15 cellular contexts compared by ENCODE assay signal in genomic region chr1:39385067-39385988, GRCh38.
DNase-seq lines count a peak whose midpoint lies in the region; ATAC-seq, FAIRE-seq and TF ChIP-seq lines count a peak whose summit lies in the region.
"Had no signal": no experiment of that assay in that cellular context is flagged by ENCODE, and none has a peak within 500 bp of the region (broad histone marks: within the 10 kb centered on the region; RNA-seq: fewer than 3 reads in every experiment).

No MANE protein-coding gene starts in this region.

- H3K4me2 ChIP-seq in K562 (ENCODE audit: insufficient read depth, low read length) (peak overlapping the region; percentile 55), osteoblast (ENCODE audit: insufficient read depth, low read length) (no peak overlapping the region)
- H3K4me2 ChIP-seq: A549 had no signal

- no peaks in the 10 kb centered on the region for H4K20me1 ChIP-seq in K562 (replicated peaks; ENCODE audit: control insufficient read depth, insufficient read depth, low read length)
- no peaks in the 10 kb centered on the region for H4K20me1 ChIP-seq in osteoblast (ENCODE audit: insufficient read depth, low read length)

- ATAC-seq in activated T-cell treated with anti-CD3 and anti-CD28 coated beads, Interleukin-2, amount 50 U/mL, for 72 hours (replicated peaks in 1 of 2), result no peak
- peak; percentile 87 for ATAC-seq in K562
- ATAC-seq: A549, SK-N-SH treated with all-trans-retinoic acid at 6 μM for 48 hours had no signal

- CTCF ChIA-PET in K562 (lab: Yijun Ruan, JAX; ENCODE audit: low intra/inter-chr PET ratio), result no interaction called here

- H3K4me1 Mint-ChIP-seq in activated T-cell treated with anti-CD3 and anti-CD28 coated beads, Interleukin-2, amount 50 U/mL, for 72 hours (ENCODE audit: low read depth), result peaks cover 6% of the 10 kb centered on the region
- H3K4me1 Mint-ChIP-seq: activated B cell treated with CpG ODN at 0.5 μM for 24 hours had no signal

- H3K27ac ChIP-seq in K562 (ENCODE audit: extremely low read depth, low read depth, low read length), result peak overlapping the region; percentile 69
- peak overlapping the region; percentile 23 to 79 for H3K27ac ChIP-seq in right atrium auricular region
- peak overlapping the region; percentile 68 for H3K27ac ChIP-seq in subcutaneous abdominal adipose tissue (ENCODE audit: low read depth, low read length)
- H3K27ac ChIP-seq in osteoblast (ENCODE audit: low read depth, low read length), result no peak overlapping the region
- H3K27ac ChIP-seq: suprapubic skin had no signal

- H3K4me1 ChIP-seq in K562 (replicated peaks in 1 of 2; ENCODE audit: control insufficient read depth in 2 of 2, insufficient read depth in 2 of 2, low read length in 2 of 2) (peaks cover 22 to 41% of the 10 kb centered on the region in 2 experiments), right atrium auricular region (peaks cover 0 to 22% of the 10 kb centered on the region in 2 donors), subcutaneous abdominal adipose tissue (ENCODE audit: control insufficient read depth in 5 of 5, insufficient read depth in 5 of 5, low read length in 5 of 5) (peaks cover 0 to 21% (median 4%) of the 10 kb centered on the region in 5 donors), osteoblast (ENCODE audit: insufficient read depth, low read length) (peaks cover 18% of the 10 kb centered on the region)
- H3K4me1 ChIP-seq: suprapubic skin had no signal

- no peaks in the 10 kb centered on the region for H3K9me1 ChIP-seq in K562 (ENCODE audit: control insufficient read depth, insufficient read depth, low read length)

- no peaks in the 10 kb centered on the region for H3K27me3 Mint-ChIP-seq in activated T-cell treated with anti-CD3 and anti-CD28 coated beads, Interleukin-2, amount 50 U/mL, for 72 hours (ENCODE audit: low read depth)
- H3K27me3 Mint-ChIP-seq: activated B cell treated with CpG ODN at 0.5 μM for 24 hours had no signal

- intact Hi-C loops in K562 (cut with micrococcal nuclease), result no loop called here

- TF ChIP-seq CTCF in K562 (IDR thresholded peaks at IDR 0.05 in 2 of 3, conservative IDR thresholded peaks at IDR 0.05 in 1 of 3; ENCODE audit: insufficient read depth in 2 of 3, low read depth in 1 of 3, low read length in 3 of 3) (no peak), right atrium auricular region (IDR thresholded peaks at IDR 0.05) (no peak), osteoblast (IDR thresholded peaks at IDR 0.05; ENCODE audit: extremely low read depth, low read depth, low read length) (no peak)

- H3K36me3 Mint-ChIP-seq in activated T-cell treated with anti-CD3 and anti-CD28 coated beads, Interleukin-2, amount 50 U/mL, for 72 hours (ENCODE audit: insufficient read depth in 2 of 2), result peaks cover 14 to 40% of the 10 kb centered on the region in 2 donors

- H2AFZ ChIP-seq in K562 (ENCODE audit: low read depth, low read length), result peak overlapping the region; percentile 9
- no peak overlapping the region for H2AFZ ChIP-seq in osteoblast (ENCODE audit: low read length)

- BruUV-seq in K562 (replicated peaks; lab: Mats Ljungman, UMichigan), result no TSS peak

- H3K79me2 ChIP-seq in K562 (ENCODE audit: control insufficient read depth, insufficient read depth, low read length), result peaks cover 33% of the 10 kb centered on the region
- H3K79me2 ChIP-seq in osteoblast (ENCODE audit: insufficient read depth, low read length), result peaks cover 20% of the 10 kb centered on the region

- peak; percentile 87 for TF ChIP-seq EP300 in K562 (IDR thresholded peaks at IDR 0.05; ENCODE audit: low read length)

- no peaks in the 10 kb centered on the region for H3K27me3 ChIP-seq in K562 (ENCODE audit: control insufficient read depth in 2 of 2, insufficient read depth in 2 of 2, low read length in 2 of 2)
- H3K27me3 ChIP-seq in right atrium auricular region, result no peaks in the 10 kb centered on the region
- H3K27me3 ChIP-seq in subcutaneous abdominal adipose tissue (ENCODE audit: control insufficient read depth in 5 of 5, insufficient read depth in 4 of 5, low read length in 5 of 5), result no peaks in the 10 kb centered on the region
- no peaks in the 10 kb centered on the region for H3K27me3 ChIP-seq in osteoblast (ENCODE audit: insufficient read depth, low read length)
- H3K27me3 ChIP-seq: suprapubic skin had no signal

- H3K36me3 ChIP-seq in K562 (ENCODE audit: control insufficient read depth, insufficient read depth, low read length) (peaks cover 63% of the 10 kb centered on the region), right atrium auricular region (peaks cover 82% of the 10 kb centered on the region), subcutaneous abdominal adipose tissue (ENCODE audit: control insufficient read depth in 5 of 5, insufficient read depth in 5 of 5, low read length in 5 of 5) (peaks cover 7 to 72% (median 49%) of the 10 kb centered on the region in 5 donors), osteoblast (ENCODE audit: insufficient read depth, low read length) (peaks cover 53% of the 10 kb centered on the region)

- peak; percentile 99 for FAIRE-seq in K562 (lab: Jason Lieb, UNC)
- FAIRE-seq: A549 had no signal

- 23% methylated on average over 16 of the region's 16 CpGs for WGBS in K562 (ENCODE audit: insufficient coverage, low coverage, missing lambda C conversion rate)

- no peak; the same call in 1 of the 2 replicates for TF ChIP-seq POLR2A in K562 (conservative IDR thresholded peaks at IDR 0.05)

- POLR2A ChIA-PET in K562 (lab: Yijun Ruan, JAX), result interaction anchor here (0.6 to 1.6 kb wide), 7 partner anchors 10 to 172 kb away, joined by 3 to 6 read pairs (median 3); no protein-coding TSS in a partner anchor

- peak in 1 of 2 experiments; percentile 9; a peak in 1 of 4 replicates for TF ChIP-seq RAD21 in K562 (CRISPR knock-in tag; conservative IDR thresholded peaks at IDR 0.05 in 1 of 2, IDR thresholded peaks at IDR 0.05 in 1 of 2)

- in situ Hi-C loops in K562 (cut with MboI), result no loop called here

- H3K9me3 ChIP-seq in K562 (replicated peaks; ENCODE audit: control insufficient read depth, insufficient read depth, low read depth, low read length) (no peaks in the 10 kb centered on the region), right atrium auricular region (no peaks in the 10 kb centered on the region), subcutaneous abdominal adipose tissue (ENCODE audit: control insufficient read depth in 5 of 5, low read length in 5 of 5) (no peaks in the 10 kb centered on the region), osteoblast (ENCODE audit: low read depth, low read length) (no peaks in the 10 kb centered on the region)
- H3K9me3 ChIP-seq: A549, suprapubic skin had no signal

- H3K4me3 ChIP-seq in K562, result no peak overlapping the region
- H3K4me3 ChIP-seq in right atrium auricular region, result no peak overlapping the region
- no peak overlapping the region for H3K4me3 ChIP-seq in subcutaneous abdominal adipose tissue (ENCODE audit: low read depth in 1 of 5, low read length in 5 of 5)
- H3K4me3 ChIP-seq in osteoblast (ENCODE audit: insufficient read depth, low read length), result no peak overlapping the region
- H3K4me3 ChIP-seq: A549, suprapubic skin had no signal

- DNase-seq in activated T-cell treated with anti-CD3 and anti-CD28 coated beads, Interleukin-2, amount 50 U/mL, for 72 hours, result no peak
- no peak for DNase-seq in activated T-cell treated with anti-CD3 and anti-CD28 coated beads, Interleukin-2, amount 50 U/mL, for 1 hour
- DNase-seq in K562 (ENCODE audit: extremely low read depth in 1 of 4, low spot score in 3 of 4) (peak; percentile 39 to 93 (median 64)), right atrium auricular region (ENCODE audit: low spot score) (no peak), 8988T (no peak), osteoblast (ENCODE audit: insufficient read length, low spot score, missing footprints) (no peak), DMS153 treated with DMSO at 0.1 percent for 48 hours (lab: John Stamatoyannopoulos, UW; ENCODE audit: unreplicated experiment) (no peak)
- DNase-seq: activated B cell treated with CpG ODN at 0.5 μM for 24 hours; effector memory CD4-positive, alpha-beta T cell; MM.1S had no signal

- peak overlapping the region; percentile 5 for H3K27ac Mint-ChIP-seq in activated T-cell treated with anti-CD3 and anti-CD28 coated beads, Interleukin-2, amount 50 U/mL, for 72 hours
- H3K27ac Mint-ChIP-seq: activated B cell treated with CpG ODN at 0.5 μM for 24 hours had no signal

- H3K4me3 Mint-ChIP-seq in activated T-cell treated with anti-CD3 and anti-CD28 coated beads, Interleukin-2, amount 50 U/mL, for 72 hours, result no peak overlapping the region
- H3K4me3 Mint-ChIP-seq: activated B cell treated with CpG ODN at 0.5 μM for 24 hours, nephron had no signal

- H3K9me3 Mint-ChIP-seq in activated T-cell treated with anti-CD3 and anti-CD28 coated beads, Interleukin-2, amount 50 U/mL, for 72 hours, result no peaks in the 10 kb centered on the region
- H3K9me3 Mint-ChIP-seq: activated B cell treated with CpG ODN at 0.5 μM for 24 hours, nephron had no signal

- H3K9ac ChIP-seq in K562 (ENCODE audit: insufficient read depth in 1 of 2, low read depth in 2 of 2, low read length in 2 of 2), result peak overlapping the region; percentile 22 to 62; a peak in 2 of 4 replicates
- no peak overlapping the region for H3K9ac ChIP-seq in subcutaneous abdominal adipose tissue (ENCODE audit: low read length in 5 of 5)

TF ChIP-seq in K562, 482 proteins besides CTCF, POLR2A, EP300 and RAD21 (continues in another document):
- TF ChIP-seq MAZ (CRISPR knock-in tag; conservative IDR thresholded peaks at IDR 0.05 in 1 of 2, IDR thresholded peaks at IDR 0.05 in 1 of 2) (peak in 1 of 2 experiments; percentile 26; a peak in 1 of 4 replicates), SLC30A9 (CRISPR knock-in tag; IDR thresholded peaks at IDR 0.05) (no peak), KHSRP (IDR thresholded peaks at IDR 0.05) (no peak), CBX8 (IDR thresholded peaks at IDR 0.05; ENCODE audit: borderline replicate concordance, extremely low read depth, low read depth, low read length, poor library complexity, severe bottlenecking) (no peak), NCOA4 (IDR thresholded peaks at IDR 0.05; ENCODE audit: partially characterized antibody) (no peak), SFPQ (IDR thresholded peaks at IDR 0.05; ENCODE audit: low read depth, low read length) (no peak), ZFX (CRISPR knock-in tag; IDR thresholded peaks at IDR 0.05) (no peak)

Comparison
In these comparisons a context has a peak if more than half of its experiments do, and no peak if none do; other contexts are left out.
1. DNase-seq: peak in K562 (4 of 4); none in activated T-cell treated with anti-CD3 and anti-CD28 coated beads, Interleukin-2, amount 50 U/mL, for 72 hours (0 of 2), activated T-cell treated with anti-CD3 and anti-CD28 coated beads, Interleukin-2, amount 50 U/mL, for 1 hour (single experiment), right atrium auricular region (single experiment), 8988T (single experiment), osteoblast (single experiment) and DMS153 treated with DMSO at 0.1 percent for 48 hours (single experiment).
2. H3K9ac ChIP-seq: peak in K562 (2 of 2); none in subcutaneous abdominal adipose tissue (0 of 5).